In the genomic region with DNA sequence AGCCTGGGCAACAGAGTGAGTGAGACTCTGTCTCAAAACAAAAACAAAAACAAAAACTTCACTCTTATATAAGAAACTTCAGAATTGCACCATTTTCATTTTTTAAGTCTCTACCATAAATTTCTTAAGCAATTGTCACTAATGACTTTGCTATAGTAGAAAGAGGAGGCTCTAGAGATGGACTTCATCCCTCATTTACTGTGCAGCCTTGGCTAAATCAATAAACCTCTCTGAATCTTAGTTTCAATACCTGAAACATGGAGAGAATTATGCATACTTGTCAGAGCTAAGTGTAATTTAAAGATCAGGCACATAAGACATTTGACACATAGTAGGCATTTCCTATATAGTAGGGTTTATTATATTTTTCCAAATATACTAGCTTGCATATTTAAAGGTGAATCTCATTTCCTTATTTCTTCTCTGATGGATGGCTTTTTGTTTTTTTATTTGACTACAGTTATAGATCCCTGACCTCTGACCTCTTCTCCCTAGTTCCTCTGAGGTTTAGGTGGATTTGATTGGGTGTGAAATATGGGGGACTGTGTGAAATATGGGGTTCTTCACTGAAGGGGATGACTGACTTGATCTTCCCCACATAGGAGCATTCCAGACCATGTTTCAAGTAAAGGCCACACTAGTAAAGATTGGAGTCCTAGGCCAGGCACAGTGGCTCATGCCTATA, we compare ENCODE assay signal across 31 cellular contexts. TPM values are rescaled to one million over a fixed set of nuclear protein-coding genes. Genes with fewer than 3 reads are reported as not detected.
A peak's percentile ranks its signal among the peaks of the same experiment; 100 is the strongest.
DNase-seq lines count a peak whose midpoint lies in the region; ATAC-seq, FAIRE-seq and TF ChIP-seq lines count a peak whose summit lies in the region.
"Had no signal": no experiment of that assay in that cellular context is flagged by ENCODE, and none has a peak within 500 bp of the region (broad histone marks: within the 10 kb centered on the region; RNA-seq: fewer than 3 reads in every experiment).

No MANE protein-coding gene starts in this region.

- intact Hi-C loops in CD4-positive, alpha-beta memory T cell (cut with micrococcal nuclease), result no loop called here
- intact Hi-C loops in activated CD8-positive, alpha-beta T cell treated with anti-CD3 and anti-CD28 coated beads for 36 hours (cut with micrococcal nuclease), result no loop called here
- intact Hi-C loops in lower lobe of right lung (cut with DNase I), result no loop called here

- no peaks in the 10 kb centered on the region for H3K9me3 Mint-ChIP-seq in activated CD4-positive, alpha-beta T cell treated with anti-CD3 and anti-CD28 coated beads, Interleukin-2, amount 10 ng/mL, durations not matched to agents 7 days and 5 days
- H3K9me3 Mint-ChIP-seq in CD4-positive, alpha-beta memory T cell, result no peaks in the 10 kb centered on the region
- no peaks in the 10 kb centered on the region for H3K9me3 Mint-ChIP-seq in activated CD8-positive, alpha-beta T cell treated with anti-CD3 and anti-CD28 coated beads for 36 hours

- peaks cover 44% of the 10 kb centered on the region for H3K4me1 ChIP-seq in CD4-positive, alpha-beta memory T cell (ENCODE audit: insufficient read depth, low read length)
- H3K4me1 ChIP-seq in lower lobe of right lung, result peaks cover 10% of the 10 kb centered on the region
- H3K4me1 ChIP-seq: adrenal gland, upper lobe of right lung had no signal

- H3K4me3 Mint-ChIP-seq in activated CD4-positive, alpha-beta T cell treated with anti-CD3 and anti-CD28 coated beads, Interleukin-2, amount 10 ng/mL, durations not matched to agents 7 days and 5 days, result peak overlapping the region; percentile 23
- H3K4me3 Mint-ChIP-seq in CD4-positive, alpha-beta memory T cell, result peak overlapping the region; percentile 17 to 93 (median 80)
- H3K4me3 Mint-ChIP-seq in activated CD8-positive, alpha-beta T cell treated with anti-CD3 and anti-CD28 coated beads for 36 hours, result peak overlapping the region; percentile 82
- H3K4me3 Mint-ChIP-seq: CD4-positive, CD25-positive, alpha-beta regulatory T cell had no signal

- no peak for ATAC-seq in activated CD8-positive, alpha-beta T cell treated with anti-CD3 and anti-CD28 coated beads for 36 hours
- no peak for ATAC-seq in lower lobe of right lung
- ATAC-seq: PC-3, Right ventricle myocardium inferior, upper lobe of right lung had no signal

- H3K4me1 Mint-ChIP-seq in activated CD4-positive, alpha-beta T cell treated with anti-CD3 and anti-CD28 coated beads, Interleukin-2, amount 10 ng/mL, durations not matched to agents 7 days and 5 days, result peaks cover 67% of the 10 kb centered on the region
- H3K4me1 Mint-ChIP-seq in CD4-positive, alpha-beta memory T cell, result peaks cover 19 to 73% (median 43%) of the 10 kb centered on the region in 4 donors
- peaks cover 56% of the 10 kb centered on the region for H3K4me1 Mint-ChIP-seq in activated CD8-positive, alpha-beta T cell treated with anti-CD3 and anti-CD28 coated beads for 36 hours (ENCODE audit: low read depth)

- peaks cover 8% of the 10 kb centered on the region for H3K36me3 Mint-ChIP-seq in activated CD4-positive, alpha-beta T cell treated with anti-CD3 and anti-CD28 coated beads, Interleukin-2, amount 10 ng/mL, durations not matched to agents 7 days and 5 days (ENCODE audit: low read depth)
- peaks cover 7 to 25% of the 10 kb centered on the region in 2 donors for H3K36me3 Mint-ChIP-seq in CD4-positive, alpha-beta memory T cell
- H3K36me3 Mint-ChIP-seq in activated CD8-positive, alpha-beta T cell treated with anti-CD3 and anti-CD28 coated beads for 36 hours (ENCODE audit: low read depth), result peaks cover 41% of the 10 kb centered on the region
- H3K36me3 Mint-ChIP-seq: CD4-positive, CD25-positive, alpha-beta regulatory T cell had no signal

- H3K36me3 ChIP-seq in CD4-positive, alpha-beta memory T cell (ENCODE audit: insufficient read depth, low read length), result peaks cover 3% of the 10 kb centered on the region
- no peaks in the 10 kb centered on the region for H3K36me3 ChIP-seq in lower lobe of right lung
- H3K36me3 ChIP-seq: adrenal gland, upper lobe of right lung had no signal

- H3K27me3 Mint-ChIP-seq in activated CD4-positive, alpha-beta T cell treated with anti-CD3 and anti-CD28 coated beads, Interleukin-2, amount 10 ng/mL, durations not matched to agents 7 days and 5 days, result no peaks in the 10 kb centered on the region
- no peaks in the 10 kb centered on the region for H3K27me3 Mint-ChIP-seq in CD4-positive, alpha-beta memory T cell
- no peaks in the 10 kb centered on the region for H3K27me3 Mint-ChIP-seq in activated CD8-positive, alpha-beta T cell treated with anti-CD3 and anti-CD28 coated beads for 36 hours
- H3K27me3 Mint-ChIP-seq: CD4-positive, CD25-positive, alpha-beta regulatory T cell had no signal

- no peak for TF ChIP-seq POLR2A in GM12892 (IDR thresholded peaks at IDR 0.05; ENCODE audit: low read depth, low read length)

- POLR2A ChIA-PET in activated CD4-positive, alpha-beta T cell treated with anti-CD3 and anti-CD28 coated beads, Interleukin-2, amount 10 ng/mL, durations not matched to agents 7 days and 5 days (lab: Charles Lee), result no interaction called here
- POLR2A ChIA-PET in CD4-positive, alpha-beta memory T cell (lab: Charles Lee; ENCODE audit: partially characterized antibody), result interaction anchor here (1.4 to 9.3 kb wide), 4 partner anchors 13 to 53 kb away, joined by 3 to 141 read pairs (median 70); a partner anchor contains a TSS
- POLR2A ChIA-PET in activated CD8-positive, alpha-beta T cell treated with anti-CD3 and anti-CD28 coated beads for 36 hours (lab: Charles Lee), result interaction anchor here (0.8 to 14.3 kb wide), 3 partner anchors 18 to 36 kb away, joined by 3 to 239 read pairs (median 4); no protein-coding TSS in a partner anchor

- H3K4me3 ChIP-seq in CD4-positive, alpha-beta memory T cell (ENCODE audit: low read length in 2 of 2), result no peak overlapping the region
- peak overlapping the region; percentile 10 for H3K4me3 ChIP-seq in lower lobe of right lung
- H3K4me3 ChIP-seq: adrenal gland had no signal

- DNase-seq in activated CD4-positive, alpha-beta T cell treated with anti-CD3 and anti-CD28 coated beads, Interleukin-2, amount 10 ng/mL, durations not matched to agents 7 days and 5 days, result no peak
- DNase-seq in activated CD4-positive, alpha-beta T cell treated with anti-CD3 and anti-CD28 coated beads, Interleukin-2, amount 50 U/mL, for 1 hour, result no peak
- no peak for DNase-seq in CD4-positive, alpha-beta memory T cell
- DNase-seq in activated CD8-positive, alpha-beta T cell treated with anti-CD3 and anti-CD28 coated beads for 36 hours, result no peak
- DNase-seq in lower lobe of right lung, result no peak
- no peak for DNase-seq in HPDE6-E6E7 (ENCODE audit: extremely low spot score)
- no peak for DNase-seq in GM12892 (ENCODE audit: insufficient read length)
- no peak for DNase-seq in NCI-H1048 (lab: John Stamatoyannopoulos, UW)
- DNase-seq: activated CD4-positive, alpha-beta T cell treated with anti-CD3 and anti-CD28 coated beads for 4 hours; activated CD8-positive, alpha-beta memory T cell treated with anti-CD3 and anti-CD28 coated beads, Interleukin-2, amount 50 U/mL, for 4 hours; activated gamma-delta T cell; adrenal gland; CD4-positive, CD25-positive, alpha-beta regulatory T cell; central memory CD4-positive, alpha-beta T cell; erythroblast; KG1; mesenchymal stem cell; NCI-H1105 treated with DMSO at 0.1 percent for 48 hours; NCI-H187 treated with DMSO at 0.1 percent for 48 hours; NCI-H526; PC-3; stimulated activated naive CD4-positive, alpha-beta T cell; T1000; upper lobe of right lung had no signal

- no peak for FAIRE-seq in GM12892 (lab: Jason Lieb, UNC)
- FAIRE-seq: A204.1, H1 had no signal

- no peaks in the 10 kb centered on the region for H3K9me3 ChIP-seq in CD4-positive, alpha-beta memory T cell (ENCODE audit: control insufficient read depth in 1 of 2, low read length in 2 of 2)
- H3K9me3 ChIP-seq in lower lobe of right lung, result no peaks in the 10 kb centered on the region
- H3K9me3 ChIP-seq: adrenal gland, upper lobe of right lung had no signal

- H3K27ac Mint-ChIP-seq in activated CD4-positive, alpha-beta T cell treated with anti-CD3 and anti-CD28 coated beads, Interleukin-2, amount 10 ng/mL, durations not matched to agents 7 days and 5 days, result no peak overlapping the region
- peak overlapping the region in 6 of 7 donors; percentile 10 to 88 (median 60) for H3K27ac Mint-ChIP-seq in CD4-positive, alpha-beta memory T cell
- peak overlapping the region; percentile 83 for H3K27ac Mint-ChIP-seq in activated CD8-positive, alpha-beta T cell treated with anti-CD3 and anti-CD28 coated beads for 36 hours

- no peak overlapping the region for H3K27ac ChIP-seq in CD4-positive, alpha-beta memory T cell (ENCODE audit: low read depth, low read length)
- H3K27ac ChIP-seq in lower lobe of right lung, result no peak overlapping the region
- H3K27ac ChIP-seq: adrenal gland, upper lobe of right lung, VCaP had no signal

- CTCF ChIA-PET in activated CD4-positive, alpha-beta T cell treated with anti-CD3 and anti-CD28 coated beads, Interleukin-2, amount 10 ng/mL, durations not matched to agents 7 days and 5 days (lab: Charles Lee), result interaction anchor here (0.7 to 4.0 kb wide), 6 partner anchors 9 to 36 kb away, joined by 3 to 23 read pairs (median 5); a partner anchor contains a TSS
- CTCF ChIA-PET in CD4-positive, alpha-beta memory T cell (lab: Charles Lee; ENCODE audit: partially characterized antibody), result interaction anchor here (0.9 to 1.5 kb wide), 3 partner anchors 12 to 271 kb away, joined by 3 to 4 read pairs (median 4); no protein-coding TSS in a partner anchor
- CTCF ChIA-PET in activated CD8-positive, alpha-beta T cell treated with anti-CD3 and anti-CD28 coated beads for 36 hours (lab: Charles Lee), result interaction anchor here (1.1 kb wide), 1 partner anchor 12 kb away, joined by 4 read pairs; no protein-coding TSS in a partner anchor

- no peak for TF ChIP-seq CTCF in activated CD8-positive, alpha-beta T cell treated with anti-CD3 and anti-CD28 coated beads for 36 hours (IDR thresholded peaks at IDR 0.05)
- no peak for TF ChIP-seq CTCF in lower lobe of right lung (IDR thresholded peaks at IDR 0.05)

- H3K27me3 ChIP-seq in CD4-positive, alpha-beta memory T cell (ENCODE audit: insufficient read depth, low read length), result no peaks in the 10 kb centered on the region
- no peaks in the 10 kb centered on the region for H3K27me3 ChIP-seq in lower lobe of right lung (ENCODE audit: low read depth)
- H3K27me3 ChIP-seq: adrenal gland, upper lobe of right lung had no signal

RNA-seq across cellular contexts. Expression of a gene that starts 2.7 kb away (rescaled TPM):
- total RNA-seq in activated CD4-positive, alpha-beta T cell treated with anti-CD3 and anti-CD28 coated beads, Interleukin-2, amount 10 ng/mL, durations not matched to agents 7 days and 5 days, result 10 to 100 TPM; 68.7 to 81.3 TPM
- total RNA-seq in CD4-positive, alpha-beta memory T cell, result 100 to 1,000 TPM; 279 to 309 TPM
- polyA plus RNA-seq in CD4-positive, alpha-beta memory T cell, result 100 to 1,000 TPM; 156 to 210 TPM
- 100 to 1,000 TPM; 156 to 158 TPM for total RNA-seq in activated CD8-positive, alpha-beta T cell treated with anti-CD3 and anti-CD28 coated beads for 36 hours
- total RNA-seq in lower lobe of right lung, result 18.2 TPM
- polyA plus RNA-seq in GM12892 (2012; ENCODE audit: missing spikeins), result 23.2 TPM
- total RNA-seq: H1, MCF 10A, PC-3, temporal lobe had no signal
- polyA plus RNA-seq: H1 had no signal

RNA-seq across cellular contexts. Expression of a gene that starts 8.8 kb away (rescaled TPM):
- under 1 TPM; 0.17 to 0.27 TPM for total RNA-seq in activated CD4-positive, alpha-beta T cell treated with anti-CD3 and anti-CD28 coated beads, Interleukin-2, amount 10 ng/mL, durations not matched to agents 7 days and 5 days
- 1 to 10 TPM; 2.2 to 2.6 TPM for total RNA-seq in CD4-positive, alpha-beta memory T cell
- polyA plus RNA-seq in CD4-positive, alpha-beta memory T cell, result not detected
- under 1 TPM; 0.38 to 0.70 TPM for total RNA-seq in activated CD8-positive, alpha-beta T cell treated with anti-CD3 and anti-CD28 coated beads for 36 hours
- 0.21 TPM for total RNA-seq in lower lobe of right lung
- not detected for polyA plus RNA-seq in GM12892 (2012; ENCODE audit: missing spikeins)
- total RNA-seq: adrenal gland; CD4-positive, CD25-positive, alpha-beta regulatory T cell; Daoy; H1; MCF 10A; PC-3; Right ventricle myocardium inferior; temporal lobe had no signal
- polyA plus RNA-seq: CD4-positive, CD25-positive, alpha-beta regulatory T cell; H1 had no signal

RNA-seq across cellular contexts. Expression of a gene that starts 53.1 kb away (rescaled TPM):
- total RNA-seq in activated CD4-positive, alpha-beta T cell treated with anti-CD3 and anti-CD28 coated beads, Interleukin-2, amount 10 ng/mL, durations not matched to agents 7 days and 5 days, result 1 to 10 TPM; 7.0 to 7.9 TPM
- total RNA-seq in CD4-positive, alpha-beta memory T cell, result 1 to 10 TPM in 1 of 2 experiments, under 1 TPM in 1; 0.87 to 1.9 TPM
- under 1 TPM; 0.38 to 0.98 TPM for polyA plus RNA-seq in CD4-positive, alpha-beta memory T cell
- total RNA-seq in activated CD8-positive, alpha-beta T cell treated with anti-CD3 and anti-CD28 coated beads for 36 hours, result 10 to 100 TPM; 12.6 to 16.0 TPM
- total RNA-seq in lower lobe of right lung, result not detected
- polyA plus RNA-seq in GM12892 (2012; ENCODE audit: missing spikeins), result 8.5 TPM
- total RNA-seq: adrenal gland; CD4-positive, CD25-positive, alpha-beta regulatory T cell; Right ventricle myocardium inferior; upper lobe of right lung had no signal

Comparison
In these comparisons a context has a peak if more than half of its experiments do, and no peak if none do; other contexts are left out.
1. H3K4me3 Mint-ChIP-seq: peak in every context shown above with its lines; median percentile 82 in activated CD8-positive, alpha-beta T cell treated with anti-CD3 and anti-CD28 coated beads for 36 hours; 80 in CD4-positive, alpha-beta memory T cell; 23 in activated CD4-positive, alpha-beta T cell treated with anti-CD3 and anti-CD28 coated beads, Interleukin-2, amount 10 ng/mL, durations not matched to agents 7 days and 5 days.